ENCODE assay signal across 1 cellular context in the genomic region with DNA sequence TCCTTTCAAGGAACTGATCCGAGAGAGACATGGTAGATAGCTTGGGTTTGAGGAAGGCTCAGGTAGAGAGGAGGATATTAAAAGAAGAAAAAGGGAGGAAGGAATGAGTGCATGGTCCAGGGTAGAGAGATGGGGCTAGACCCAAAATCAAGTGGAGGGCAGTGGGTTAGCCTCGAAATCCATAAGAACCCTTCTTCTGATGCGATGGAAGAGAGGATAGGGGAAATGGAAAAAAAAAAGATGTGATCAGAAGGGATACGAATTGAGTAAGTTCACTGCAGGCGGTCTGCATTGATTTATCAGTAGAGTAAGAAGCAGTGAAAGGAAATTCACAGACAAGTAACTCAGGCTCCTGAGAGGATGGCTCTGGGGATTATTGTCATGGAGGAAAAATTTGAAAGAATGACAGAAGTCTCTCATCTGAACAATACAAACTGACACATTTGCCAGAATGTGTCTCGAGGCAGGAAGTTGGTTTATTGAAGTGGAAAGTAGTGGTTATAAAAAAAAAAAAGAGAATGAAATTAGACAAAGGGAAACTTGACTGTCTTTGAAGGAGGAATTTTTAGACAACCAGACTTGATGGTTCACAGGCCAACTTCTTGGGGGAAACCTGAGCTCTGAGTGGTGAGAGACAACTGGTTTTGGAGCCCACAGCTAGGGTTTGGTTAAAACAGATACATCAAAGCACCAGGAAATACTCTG.
TF ChIP-seq lines count a peak whose summit lies in the region.

No MANE protein-coding gene starts in this region.

TF ChIP-seq in GM23338, 12 proteins besides CTCF, POLR2A, EP300 and RAD21 (continued from another document):
- TF ChIP-seq, protein P1, sequence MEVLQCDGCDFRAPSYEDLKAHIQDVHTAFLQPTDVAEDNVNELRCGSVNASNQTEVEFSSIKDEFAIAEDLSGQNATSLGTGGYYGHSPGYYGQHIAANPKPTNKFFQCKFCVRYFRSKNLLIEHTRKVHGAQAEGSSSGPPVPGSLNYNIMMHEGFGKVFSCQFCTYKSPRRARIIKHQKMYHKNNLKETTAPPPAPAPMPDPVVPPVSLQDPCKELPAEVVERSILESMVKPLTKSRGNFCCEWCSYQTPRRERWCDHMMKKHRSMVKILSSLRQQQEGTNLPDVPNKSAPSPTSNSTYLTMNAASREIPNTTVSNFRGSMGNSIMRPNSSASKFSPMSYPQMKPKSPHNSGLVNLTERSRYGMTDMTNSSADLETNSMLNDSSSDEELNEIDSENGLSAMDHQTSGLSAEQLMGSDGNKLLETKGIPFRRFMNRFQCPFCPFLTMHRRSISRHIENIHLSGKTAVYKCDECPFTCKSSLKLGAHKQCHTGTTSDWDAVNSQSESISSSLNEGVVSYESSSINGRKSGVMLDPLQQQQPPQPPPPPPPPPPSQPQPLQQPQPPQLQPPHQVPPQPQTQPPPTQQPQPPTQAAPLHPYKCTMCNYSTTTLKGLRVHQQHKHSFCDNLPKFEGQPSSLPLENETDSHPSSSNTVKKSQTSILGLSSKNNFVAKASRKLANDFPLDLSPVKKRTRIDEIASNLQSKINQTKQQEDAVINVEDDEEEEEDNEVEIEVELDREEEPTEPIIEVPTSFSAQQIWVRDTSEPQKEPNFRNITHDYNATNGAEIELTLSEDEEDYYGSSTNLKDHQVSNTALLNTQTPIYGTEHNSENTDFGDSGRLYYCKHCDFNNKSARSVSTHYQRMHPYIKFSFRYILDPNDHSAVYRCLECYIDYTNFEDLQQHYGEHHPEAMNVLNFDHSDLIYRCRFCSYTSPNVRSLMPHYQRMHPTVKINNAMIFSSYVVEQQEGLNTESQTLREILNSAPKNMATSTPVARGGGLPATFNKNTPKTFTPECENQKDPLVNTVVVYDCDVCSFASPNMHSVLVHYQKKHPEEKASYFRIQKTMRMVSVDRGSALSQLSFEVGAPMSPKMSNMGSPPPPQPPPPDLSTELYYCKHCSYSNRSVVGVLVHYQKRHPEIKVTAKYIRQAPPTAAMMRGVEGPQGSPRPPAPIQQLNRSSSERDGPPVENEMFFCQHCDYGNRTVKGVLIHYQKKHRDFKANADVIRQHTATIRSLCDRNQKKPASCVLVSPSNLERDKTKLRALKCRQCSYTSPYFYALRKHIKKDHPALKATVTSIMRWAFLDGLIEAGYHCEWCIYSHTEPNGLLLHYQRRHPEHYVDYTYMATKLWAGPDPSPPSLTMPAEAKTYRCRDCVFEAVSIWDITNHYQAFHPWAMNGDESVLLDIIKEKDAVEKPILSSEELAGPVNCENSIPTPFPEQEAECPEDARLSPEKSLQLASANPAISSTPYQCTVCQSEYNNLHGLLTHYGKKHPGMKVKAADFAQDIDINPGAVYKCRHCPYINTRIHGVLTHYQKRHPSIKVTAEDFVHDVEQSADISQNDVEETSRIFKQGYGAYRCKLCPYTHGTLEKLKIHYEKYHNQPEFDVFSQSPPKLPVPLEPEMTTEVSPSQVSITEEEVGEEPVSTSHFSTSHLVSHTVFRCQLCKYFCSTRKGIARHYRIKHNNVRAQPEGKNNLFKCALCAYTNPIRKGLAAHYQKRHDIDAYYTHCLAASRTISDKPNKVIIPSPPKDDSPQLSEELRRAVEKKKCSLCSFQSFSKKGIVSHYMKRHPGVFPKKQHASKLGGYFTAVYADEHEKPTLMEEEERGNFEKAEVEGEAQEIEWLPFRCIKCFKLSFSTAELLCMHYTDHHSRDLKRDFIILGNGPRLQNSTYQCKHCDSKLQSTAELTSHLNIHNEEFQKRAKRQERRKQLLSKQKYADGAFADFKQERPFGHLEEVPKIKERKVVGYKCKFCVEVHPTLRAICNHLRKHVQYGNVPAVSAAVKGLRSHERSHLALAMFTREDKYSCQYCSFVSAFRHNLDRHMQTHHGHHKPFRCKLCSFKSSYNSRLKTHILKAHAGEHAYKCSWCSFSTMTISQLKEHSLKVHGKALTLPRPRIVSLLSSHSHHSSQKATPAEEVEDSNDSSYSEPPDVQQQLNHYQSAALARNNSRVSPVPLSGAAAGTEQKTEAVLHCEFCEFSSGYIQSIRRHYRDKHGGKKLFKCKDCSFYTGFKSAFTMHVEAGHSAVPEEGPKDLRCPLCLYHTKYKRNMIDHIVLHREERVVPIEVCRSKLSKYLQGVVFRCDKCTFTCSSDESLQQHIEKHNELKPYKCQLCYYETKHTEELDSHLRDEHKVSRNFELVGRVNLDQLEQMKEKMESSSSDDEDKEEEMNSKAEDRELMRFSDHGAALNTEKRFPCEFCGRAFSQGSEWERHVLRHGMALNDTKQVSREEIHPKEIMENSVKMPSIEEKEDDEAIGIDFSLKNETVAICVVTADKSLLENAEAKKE (CRISPR knock-in tag; IDR thresholded peaks at IDR 0.05), result no peak
- no peak for TF ChIP-seq EZH2 (IDR thresholded peaks at IDR 0.05; ENCODE audit: low read depth, unreplicated experiment)
- TF ChIP-seq, protein P2, sequence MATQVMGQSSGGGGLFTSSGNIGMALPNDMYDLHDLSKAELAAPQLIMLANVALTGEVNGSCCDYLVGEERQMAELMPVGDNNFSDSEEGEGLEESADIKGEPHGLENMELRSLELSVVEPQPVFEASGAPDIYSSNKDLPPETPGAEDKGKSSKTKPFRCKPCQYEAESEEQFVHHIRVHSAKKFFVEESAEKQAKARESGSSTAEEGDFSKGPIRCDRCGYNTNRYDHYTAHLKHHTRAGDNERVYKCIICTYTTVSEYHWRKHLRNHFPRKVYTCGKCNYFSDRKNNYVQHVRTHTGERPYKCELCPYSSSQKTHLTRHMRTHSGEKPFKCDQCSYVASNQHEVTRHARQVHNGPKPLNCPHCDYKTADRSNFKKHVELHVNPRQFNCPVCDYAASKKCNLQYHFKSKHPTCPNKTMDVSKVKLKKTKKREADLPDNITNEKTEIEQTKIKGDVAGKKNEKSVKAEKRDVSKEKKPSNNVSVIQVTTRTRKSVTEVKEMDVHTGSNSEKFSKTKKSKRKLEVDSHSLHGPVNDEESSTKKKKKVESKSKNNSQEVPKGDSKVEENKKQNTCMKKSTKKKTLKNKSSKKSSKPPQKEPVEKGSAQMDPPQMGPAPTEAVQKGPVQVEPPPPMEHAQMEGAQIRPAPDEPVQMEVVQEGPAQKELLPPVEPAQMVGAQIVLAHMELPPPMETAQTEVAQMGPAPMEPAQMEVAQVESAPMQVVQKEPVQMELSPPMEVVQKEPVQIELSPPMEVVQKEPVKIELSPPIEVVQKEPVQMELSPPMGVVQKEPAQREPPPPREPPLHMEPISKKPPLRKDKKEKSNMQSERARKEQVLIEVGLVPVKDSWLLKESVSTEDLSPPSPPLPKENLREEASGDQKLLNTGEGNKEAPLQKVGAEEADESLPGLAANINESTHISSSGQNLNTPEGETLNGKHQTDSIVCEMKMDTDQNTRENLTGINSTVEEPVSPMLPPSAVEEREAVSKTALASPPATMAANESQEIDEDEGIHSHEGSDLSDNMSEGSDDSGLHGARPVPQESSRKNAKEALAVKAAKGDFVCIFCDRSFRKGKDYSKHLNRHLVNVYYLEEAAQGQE (IDR thresholded peaks at IDR 0.05; ENCODE audit: unreplicated experiment), result no peak
